8 cellular contexts compared by ENCODE assay signal in the genomic region with DNA sequence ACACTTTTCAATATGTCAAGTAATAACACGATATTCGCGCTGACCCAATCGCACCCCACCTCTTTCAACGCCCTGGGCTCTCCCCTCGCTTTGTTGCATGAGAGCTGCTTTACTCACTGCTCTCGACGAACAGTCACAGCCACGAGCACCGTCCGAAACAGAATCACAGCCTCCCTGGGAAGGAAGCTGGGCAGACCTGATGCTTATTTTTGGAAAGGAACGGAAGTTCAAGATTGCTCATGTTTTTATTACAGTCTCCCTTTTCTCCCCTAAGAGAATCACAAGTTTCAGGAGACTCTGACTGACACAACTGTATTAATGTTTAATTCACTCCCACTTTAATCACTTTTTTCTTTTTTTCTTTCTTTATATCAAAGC.
DNase-seq lines count a peak whose midpoint lies in the region; ATAC-seq and TF ChIP-seq lines count a peak whose summit lies in the region.

No MANE protein-coding gene starts in this region.

- peak; percentile 80 for DNase-seq in EH (ENCODE audit: low read depth)
- peak; percentile 59 for DNase-seq in IMR-90
- peak; percentile 49 to 79 for DNase-seq in ascending aorta (ENCODE audit: low spot score in 2 of 2)
- DNase-seq in progenitor cell of endocrine pancreas (ENCODE audit: low spot score, unreplicated experiment) = no peak
- no peak for DNase-seq in SHP77 treated with DMSO at 0.1 percent for 48 hours (lab: John Stamatoyannopoulos, UW)
- no peak for DNase-seq in NCI-H187 (lab: John Stamatoyannopoulos, UW)
- no peak for DNase-seq in central memory CD4-positive, alpha-beta T cell

- no peak overlapping the region for H2AK5ac ChIP-seq in IMR-90 (ENCODE audit: low read depth, low read length)

- H3K18ac ChIP-seq in IMR-90 (ENCODE audit: low read depth, low read length) = no peak overlapping the region

- in situ Hi-C loops in IMR-90 (cut with MboI; ENCODE audit: low sequenced_read_pairs) = no loop called here

- H2AFZ ChIP-seq in IMR-90 (replicated peaks; ENCODE audit: low read length, poor library complexity) = no peak overlapping the region

- peaks cover 3% of the 10 kb centered on the region for H3K36me3 Mint-ChIP-seq in progenitor cell of endocrine pancreas (ENCODE audit: insufficient read depth)

- H3K27ac ChIP-seq in IMR-90 (ENCODE audit: insufficient read depth, low read length) (no peak overlapping the region), ascending aorta (peak overlapping the region; percentile 71 to 86)

- no peak overlapping the region for H3K4me3 Mint-ChIP-seq in progenitor cell of endocrine pancreas (ENCODE audit: low read depth)

- H3K4me1 ChIP-seq in IMR-90 (ENCODE audit: control insufficient read depth, insufficient read depth, low read length) (peaks cover 14% of the 10 kb centered on the region), ascending aorta (peaks cover 17 to 32% of the 10 kb centered on the region in 2 donors)

- ATAC-seq in GM21390 (IDR thresholded peaks at IDR 0.05; ENCODE audit: unreplicated experiment) (peak; percentile 63), IMR-90 (ENCODE audit: low read depth) (peak; percentile 22; the same call in 1 of the 2 replicates)

- TF ChIP-seq CTCF in IMR-90 (conservative IDR thresholded peaks at IDR 0.05; ENCODE audit: low read depth, low read length) (no peak), ascending aorta (IDR thresholded peaks at IDR 0.05) (no peak), progenitor cell of endocrine pancreas (IDR thresholded peaks at IDR 0.05; ENCODE audit: unreplicated experiment) (no peak)

- no peak overlapping the region for H2BK20ac ChIP-seq in IMR-90 (ENCODE audit: low read depth, low read length)

- TF ChIP-seq POLR2A in IMR-90 (IDR thresholded peaks at IDR 0.05; ENCODE audit: low read depth, low read length) = no peak

- H2BK120ac ChIP-seq in IMR-90 (ENCODE audit: low read depth, low read length) = no peak overlapping the region

- peak overlapping the region; percentile 49 for H3K4me2 ChIP-seq in IMR-90 (ENCODE audit: low read depth, low read length)

- H3K79me1 ChIP-seq in IMR-90 (ENCODE audit: low read depth in 1 of 2, low read length in 2 of 2) = peaks cover 10 to 88% of the 10 kb centered on the region in 2 experiments; a peak in 3 of 4 replicates

- no peak overlapping the region for H3K4ac ChIP-seq in IMR-90 (ENCODE audit: low read depth, low read length)

- 87% methylated on average over 7 of the region's 12 CpGs; no CpG with 5 or more reads in 1 of the 2 experiments for WGBS in IMR-90 (ENCODE audit: extremely low coverage in 2 of 2, insufficient read length in 1 of 2), 2 experiments

- H2BK5ac ChIP-seq in IMR-90 (ENCODE audit: low read depth, low read length, poor library complexity, severe bottlenecking) = no peak overlapping the region

- H3K9ac ChIP-seq in IMR-90 (ENCODE audit: low read depth, low read length) = no peak overlapping the region

- no peak overlapping the region for H4K91ac ChIP-seq in IMR-90 (ENCODE audit: insufficient read depth, low read depth, low read length)

- no peak for TF ChIP-seq RAD21 in IMR-90 (IDR thresholded peaks at IDR 0.05; ENCODE audit: low read length)

- H3K9me3 ChIP-seq in IMR-90 (ENCODE audit: control insufficient read depth, insufficient read depth, low read length) = no peaks in the 10 kb centered on the region
- H3K9me3 ChIP-seq in ascending aorta = no peaks in the 10 kb centered on the region

- BruUV-seq in IMR-90 (replicated peaks; lab: Mats Ljungman, UMichigan) = no TSS peak

- intact Hi-C loops in IMR-90 (cut with micrococcal nuclease) = no loop called here
- intact Hi-C loops in ascending aorta (cut with DNase I) = loop anchor here (2.0 kb wide), 1 partner anchor 68 kb away; a partner anchor contains a TSS

- peaks cover 41% of the 10 kb centered on the region for H3K4me1 Mint-ChIP-seq in progenitor cell of endocrine pancreas (ENCODE audit: low read depth)

- H4K5ac ChIP-seq in IMR-90 (ENCODE audit: low read depth, low read length) = no peak overlapping the region

- CTCF ChIA-PET in IMR-90 (lab: Yijun Ruan, JAX) = no interaction called here

- H3K36me3 ChIP-seq in IMR-90 (ENCODE audit: control insufficient read depth, insufficient read depth, low read length) = peaks cover 4% of the 10 kb centered on the region
- no peaks in the 10 kb centered on the region for H3K36me3 ChIP-seq in ascending aorta

- no peak overlapping the region for H3K14ac ChIP-seq in IMR-90 (replicated peaks; ENCODE audit: low read depth, low read length)

- peaks cover 99% of the 10 kb centered on the region for H4K20me1 ChIP-seq in IMR-90 (ENCODE audit: insufficient read depth, low read length)

- POLR2A ChIA-PET in IMR-90 (lab: Charles Lee; ENCODE audit: unreplicated experiment) = no interaction called here

- H3K9me3 Mint-ChIP-seq in progenitor cell of endocrine pancreas (ENCODE audit: low read depth) = no peaks in the 10 kb centered on the region

- dilution Hi-C loops in IMR-90 (cut with HindIII; ENCODE audit: low sequenced_read_pairs, unreplicated experiment) = no loop called here

- no peak overlapping the region for H4K8ac ChIP-seq in IMR-90 (ENCODE audit: low read depth in 2 of 2, low read length in 2 of 2)

- H3K27ac Mint-ChIP-seq in progenitor cell of endocrine pancreas = peak overlapping the region; percentile 89

- H2AK9ac ChIP-seq in IMR-90 (replicated peaks; ENCODE audit: low read depth, low read length, poor library complexity) = no peak overlapping the region

- no peak overlapping the region for H3K56ac ChIP-seq in IMR-90 (ENCODE audit: extremely low read depth, insufficient read depth, low read length)

- no peak overlapping the region for H3K23ac ChIP-seq in IMR-90 (ENCODE audit: low read depth, low read length)

- H3K27me3 ChIP-seq in IMR-90 (ENCODE audit: control insufficient read depth, insufficient read depth, low read length) (no peaks in the 10 kb centered on the region), ascending aorta (no peaks in the 10 kb centered on the region)

- no peak overlapping the region for H2BK15ac ChIP-seq in IMR-90 (ENCODE audit: low read depth, low read length)

- H3K9me1 ChIP-seq in IMR-90 (ENCODE audit: insufficient read depth, low read length) = peaks cover 58% of the 10 kb centered on the region

- H3K4me3 ChIP-seq in IMR-90 (ENCODE audit: insufficient read depth, low read depth, low read length) = no peak overlapping the region
- H3K4me3 ChIP-seq in ascending aorta = peak overlapping the region in 1 of 2 donors; percentile 35

- no peaks in the 10 kb centered on the region for H3K27me3 Mint-ChIP-seq in progenitor cell of endocrine pancreas

TF ChIP-seq in IMR-90, 13 proteins besides CTCF, POLR2A, EP300 and RAD21:
- TF ChIP-seq, protein P1, sequence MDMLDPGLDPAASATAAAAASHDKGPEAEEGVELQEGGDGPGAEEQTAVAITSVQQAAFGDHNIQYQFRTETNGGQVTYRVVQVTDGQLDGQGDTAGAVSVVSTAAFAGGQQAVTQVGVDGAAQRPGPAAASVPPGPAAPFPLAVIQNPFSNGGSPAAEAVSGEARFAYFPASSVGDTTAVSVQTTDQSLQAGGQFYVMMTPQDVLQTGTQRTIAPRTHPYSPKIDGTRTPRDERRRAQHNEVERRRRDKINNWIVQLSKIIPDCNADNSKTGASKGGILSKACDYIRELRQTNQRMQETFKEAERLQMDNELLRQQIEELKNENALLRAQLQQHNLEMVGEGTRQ (IDR thresholded peaks at IDR 0.05; ENCODE audit: low read depth, low read length) = no peak
- peak; percentile 13; the same call in 1 of the 2 replicates for TF ChIP-seq SMC3 (IDR thresholded peaks at IDR 0.05; ENCODE audit: low read depth, low read length)

Comparison
In these comparisons a context has a peak if more than half of its experiments do, and no peak if none do; other contexts are left out.
1. DNase-seq: peak in EH (single experiment), IMR-90 (single experiment) and ascending aorta (2 of 2); none in progenitor cell of endocrine pancreas (single experiment), SHP77 treated with DMSO at 0.1 percent for 48 hours (single experiment), NCI-H187 (0 of 2) and central memory CD4-positive, alpha-beta T cell (single experiment).